Comparison of ENCODE assay signal across 1 cellular context in genomic region chr2:204069804-204070203, GRCh38.
TF ChIP-seq lines count a peak whose summit lies in the region.

No MANE protein-coding gene starts in this region.

TF ChIP-seq in HEK293, 187 proteins besides CTCF, POLR2A, EP300 and RAD21 (continued from another document and continues in another):
- TF ChIP-seq ZNF148 (tag by site-specific recombination; IDR thresholded peaks at IDR 0.05; ENCODE audit: borderline replicate concordance) (no peak), ZXDB (tag by site-specific recombination; IDR thresholded peaks at IDR 0.05) (0 out of 2 replicates have a peak, but pooled peaks have one; percentile 52), SCRT2 (tag by site-specific recombination; IDR thresholded peaks at IDR 0.05) (no peak), SP3 (tag by site-specific recombination; IDR thresholded peaks at IDR 0.05) (no peak), HIC1 (tag by site-specific recombination; IDR thresholded peaks at IDR 0.05) (no peak), ZNF580 (tag by site-specific recombination; IDR thresholded peaks at IDR 0.05) (0 out of 2 replicates have a peak, but pooled peaks have one; percentile 16), ZNF335 (tag by site-specific recombination; conservative IDR thresholded peaks at IDR 0.05) (no peak), ZNF629 (tag by site-specific recombination; IDR thresholded peaks at IDR 0.05) (no peak), MZF1 (tag by site-specific recombination; IDR thresholded peaks at IDR 0.05; ENCODE audit: borderline replicate concordance) (no peak), MEIS1 (CRISPR knock-in tag; IDR thresholded peaks at IDR 0.05; ENCODE audit: borderline replicate concordance) (no peak), SETDB1 (IDR thresholded peaks at IDR 0.05; ENCODE audit: insufficient read length, low read length) (no peak), ZFP69B (tag by site-specific recombination; IDR thresholded peaks at IDR 0.05) (no peak), ZNF585B (tag by site-specific recombination; IDR thresholded peaks at IDR 0.05) (no peak), FEZF1 (tag by site-specific recombination; IDR thresholded peaks at IDR 0.05) (peak; percentile 88), REPIN1 (tag by site-specific recombination; IDR thresholded peaks at IDR 0.05; ENCODE audit: low read depth) (no peak), ZNF324 (tag by site-specific recombination; IDR thresholded peaks at IDR 0.05) (no peak), ZNF23 (tag by site-specific recombination; IDR thresholded peaks at IDR 0.05; ENCODE audit: borderline replicate concordance) (no peak), ZNF174 (tag by site-specific recombination; IDR thresholded peaks at IDR 0.05) (no peak), ZNF433 (tag by site-specific recombination; IDR thresholded peaks at IDR 0.05; ENCODE audit: low read depth) (no peak), ZNF561 (tag by site-specific recombination; IDR thresholded peaks at IDR 0.05; ENCODE audit: borderline replicate concordance) (no peak), ZNF155 (tag by site-specific recombination; IDR thresholded peaks at IDR 0.05) (no peak), KLF7 (tag by site-specific recombination; IDR thresholded peaks at IDR 0.05; ENCODE audit: borderline replicate concordance) (no peak), ZNF791 (tag by site-specific recombination; IDR thresholded peaks at IDR 0.05) (no peak), ZNF544 (tag by site-specific recombination; IDR thresholded peaks at IDR 0.05) (no peak), ZNF560 (tag by site-specific recombination; IDR thresholded peaks at IDR 0.05; ENCODE audit: borderline replicate concordance) (no peak), ZNF514 (tag by site-specific recombination; IDR thresholded peaks at IDR 0.05) (no peak), EGR2 (tag by site-specific recombination; IDR thresholded peaks at IDR 0.05; ENCODE audit: low read depth) (no peak), ZNF248 (tag by site-specific recombination; IDR thresholded peaks at IDR 0.05) (no peak), ZBTB11 (tag by site-specific recombination; conservative IDR thresholded peaks at IDR 0.05; ENCODE audit: low read depth) (no peak), ZNF302 (tag by site-specific recombination; IDR thresholded peaks at IDR 0.05; ENCODE audit: low read depth) (no peak), ZBTB20 (tag by site-specific recombination; IDR thresholded peaks at IDR 0.05) (no peak), HOXD13 (CRISPR knock-in tag; IDR thresholded peaks at IDR 0.05; ENCODE audit: borderline replicate concordance) (no peak), ZBTB17 (tag by site-specific recombination; IDR thresholded peaks at IDR 0.05) (no peak), ZNF426 (tag by site-specific recombination; IDR thresholded peaks at IDR 0.05) (no peak), ZNF76 (tag by site-specific recombination; IDR thresholded peaks at IDR 0.05; ENCODE audit: borderline replicate concordance, low read depth) (no peak), PRDM1 (tag by site-specific recombination; IDR thresholded peaks at IDR 0.05) (no peak), WT1 (tag by site-specific recombination; IDR thresholded peaks at IDR 0.05) (peak; percentile 98), HOXC10 (CRISPR knock-in tag; IDR thresholded peaks at IDR 0.05) (no peak), ZNF211 (tag by site-specific recombination; IDR thresholded peaks at IDR 0.05; ENCODE audit: low read depth) (no peak), ZBTB8A (tag by site-specific recombination; IDR thresholded peaks at IDR 0.05) (peak; percentile 45), PRDM6 (tag by site-specific recombination; IDR thresholded peaks at IDR 0.05) (peak; percentile 98), ZNF555 (tag by site-specific recombination; conservative IDR thresholded peaks at IDR 0.05) (no peak), ZNF645 (tag by site-specific recombination; IDR thresholded peaks at IDR 0.05) (no peak), ZNF341 (tag by site-specific recombination; IDR thresholded peaks at IDR 0.05; ENCODE audit: low read depth) (no peak), BCL11B (tag by site-specific recombination; IDR thresholded peaks at IDR 0.05; ENCODE audit: low read depth) (peak; percentile 50; the same call in 1 of the 2 replicates), ZNF623 (tag by site-specific recombination; IDR thresholded peaks at IDR 0.05) (no peak), ZBTB49 (tag by site-specific recombination; IDR thresholded peaks at IDR 0.05; ENCODE audit: low read depth) (no peak), IKZF3 (tag by site-specific recombination; IDR thresholded peaks at IDR 0.05) (no peak), ZNF184 (tag by site-specific recombination; IDR thresholded peaks at IDR 0.05) (no peak), ZNF24 (tag by site-specific recombination; IDR thresholded peaks at IDR 0.05) (no peak), ZNF843 (tag by site-specific recombination; IDR thresholded peaks at IDR 0.05) (peak; percentile 87), SCRT1 (tag by site-specific recombination; IDR thresholded peaks at IDR 0.05; ENCODE audit: borderline replicate concordance) (no peak), ZNF621 (tag by site-specific recombination; IDR thresholded peaks at IDR 0.05) (no peak), BCL11A (tag by site-specific recombination; IDR thresholded peaks at IDR 0.05; ENCODE audit: low read depth) (no peak), ZBTB44 (tag by site-specific recombination; IDR thresholded peaks at IDR 0.05) (peak; percentile 25; the same call in 1 of the 2 replicates), ZNF423 (tag by site-specific recombination; IDR thresholded peaks at IDR 0.05) (no peak), ZNF596 (tag by site-specific recombination; IDR thresholded peaks at IDR 0.05) (no peak), ZNF112 (tag by site-specific recombination; IDR thresholded peaks at IDR 0.05) (no peak), ZNF132 (tag by site-specific recombination; IDR thresholded peaks at IDR 0.05; ENCODE audit: borderline replicate concordance) (no peak)
